ENCODE assay signal across 14 cellular contexts in the genomic region with DNA sequence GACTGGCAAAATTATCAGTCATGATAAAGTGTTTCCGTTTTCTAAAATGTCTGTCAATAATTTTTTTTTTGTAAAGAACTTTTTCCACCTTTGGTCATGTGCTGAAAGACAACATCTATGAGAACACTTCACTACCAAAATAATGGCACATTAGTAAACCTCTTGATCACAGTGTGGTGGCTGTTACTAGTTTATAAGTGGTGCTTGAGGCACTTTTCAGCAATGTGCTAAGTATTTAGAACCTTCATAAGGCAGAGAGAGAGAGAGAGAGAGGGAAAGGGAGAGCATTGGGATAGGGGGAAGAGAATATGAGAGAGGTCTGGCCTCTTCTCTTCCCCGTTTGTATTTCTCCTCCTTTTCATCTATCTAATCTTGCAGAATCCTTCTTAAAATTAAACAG.
"Had no signal": no experiment of that assay in that cellular context is flagged by ENCODE, and none has a peak within 500 bp of the region (broad histone marks: within the 10 kb centered on the region; RNA-seq: fewer than 3 reads in every experiment).

No MANE protein-coding gene starts in this region.

- DNase-seq: activated CD4-positive, alpha-beta T cell treated with anti-CD3 and anti-CD28 coated beads, Interleukin-2, amount 10 ng/mL, durations not matched to agents 7 days and 5 days; activated CD4-positive, CD25-positive, alpha-beta regulatory T cell; activated CD8-positive, alpha-beta memory T cell treated with anti-CD3 and anti-CD28 coated beads for 24 hours; activated naive CD4-positive, alpha-beta T cell treated with anti-CD3 and anti-CD28 coated beads, Interleukin-2, amount 10 ng/mL, durations not matched to agents 7 days and 5 days; activated T-cell treated with anti-CD3 and anti-CD28 coated beads for 4 hours; effector CD8-positive, alpha-beta T cell; foreskin melanocyte; heart left ventricle; mesendoderm; sigmoid colon; stimulated activated CD4-positive, alpha-beta T cell treated with anti-CD3 and anti-CD28 coated beads, Interleukin-2, amount 100 ng/mL, for 48 hours; stimulated activated naive CD8-positive, alpha-beta T cell treated with anti-CD3 and anti-CD28 coated beads, Interleukin-15, Interleukin-2, amounts not matched to agents 100 U/mL and 50 U/mL, for 24 hours; upper lobe of left lung had no signal

- ATAC-seq: heart left ventricle; left lobe of liver; stimulated activated naive CD8-positive, alpha-beta T cell treated with anti-CD3 and anti-CD28 coated beads, Interleukin-15, Interleukin-2, amounts not matched to agents 100 U/mL and 50 U/mL, for 24 hours had no signal
